1 cellular context compared by ENCODE assay signal in the genomic region with DNA sequence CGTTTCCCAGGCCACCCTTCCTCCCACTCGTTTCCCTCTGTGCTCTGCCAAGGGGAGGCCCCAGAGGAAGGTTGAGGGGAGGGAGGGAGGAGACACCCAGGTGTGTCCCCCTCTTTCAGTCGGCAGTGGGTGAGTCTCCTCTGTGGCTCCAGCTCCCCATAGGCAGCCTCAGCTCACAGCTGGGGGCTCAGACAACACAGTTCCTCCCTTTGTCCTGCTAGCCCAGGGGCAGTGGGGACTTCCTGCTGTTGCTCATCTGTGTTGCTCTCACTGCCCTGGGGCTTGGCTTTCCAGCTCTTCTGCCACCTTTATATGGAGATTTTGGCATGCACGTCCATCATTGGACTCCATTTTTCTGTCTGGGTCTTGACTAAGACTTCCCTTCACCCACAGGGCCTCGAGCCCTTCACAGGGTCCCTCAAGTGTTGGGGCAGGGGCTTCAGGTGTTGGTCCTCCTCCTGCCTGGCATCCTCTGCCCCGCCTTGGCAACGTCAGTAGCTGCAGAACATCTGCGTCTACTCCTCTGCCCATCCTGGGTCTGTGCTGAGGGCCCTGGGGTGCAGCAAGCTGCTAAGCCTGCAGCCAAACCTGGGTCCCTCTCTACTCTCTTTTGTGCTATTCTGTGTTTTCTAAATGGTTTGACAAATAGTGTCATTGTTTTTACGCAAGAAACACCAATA.
TF ChIP-seq lines count a peak whose summit lies in the region.

No MANE protein-coding gene starts in this region.

TF ChIP-seq in SK-N-SH, 30 proteins besides CTCF, POLR2A, EP300 and RAD21:
- TF ChIP-seq POLR2AphosphoS5 (IDR thresholded peaks at IDR 0.05; ENCODE audit: low read depth, low read length) (no peak), GATA2 (CRISPR knock-in tag; IDR thresholded peaks at IDR 0.05) (no peak), MEF2A (IDR thresholded peaks at IDR 0.05; ENCODE audit: borderline replicate concordance, low read depth) (no peak), FOXM1 (IDR thresholded peaks at IDR 0.05; ENCODE audit: low read depth) (no peak), SIN3A (IDR thresholded peaks at IDR 0.05; ENCODE audit: borderline replicate concordance, low read depth, low read length) (no peak), GABPA (IDR thresholded peaks at IDR 0.05; ENCODE audit: low read depth) (no peak), RXRA (IDR thresholded peaks at IDR 0.05; ENCODE audit: borderline replicate concordance, low read depth) (no peak), SMC3 (IDR thresholded peaks at IDR 0.05; ENCODE audit: low read depth, low read length) (no peak), FOSL2 (IDR thresholded peaks at IDR 0.05; ENCODE audit: borderline replicate concordance, low read depth) (no peak), NFIC (IDR thresholded peaks at IDR 0.05; ENCODE audit: borderline replicate concordance) (no peak), NRF1 (IDR thresholded peaks at IDR 0.05; ENCODE audit: low read depth, low read length) (no peak), TAF1 (IDR thresholded peaks at IDR 0.05; ENCODE audit: borderline replicate concordance, low read depth, low read length) (no peak)
- TF ChIP-seq, protein P1, sequence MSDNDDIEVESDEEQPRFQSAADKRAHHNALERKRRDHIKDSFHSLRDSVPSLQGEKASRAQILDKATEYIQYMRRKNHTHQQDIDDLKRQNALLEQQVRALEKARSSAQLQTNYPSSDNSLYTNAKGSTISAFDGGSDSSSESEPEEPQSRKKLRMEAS (IDR thresholded peaks at IDR 0.05; ENCODE audit: low read depth) = no peak
- TF ChIP-seq, protein P2, sequence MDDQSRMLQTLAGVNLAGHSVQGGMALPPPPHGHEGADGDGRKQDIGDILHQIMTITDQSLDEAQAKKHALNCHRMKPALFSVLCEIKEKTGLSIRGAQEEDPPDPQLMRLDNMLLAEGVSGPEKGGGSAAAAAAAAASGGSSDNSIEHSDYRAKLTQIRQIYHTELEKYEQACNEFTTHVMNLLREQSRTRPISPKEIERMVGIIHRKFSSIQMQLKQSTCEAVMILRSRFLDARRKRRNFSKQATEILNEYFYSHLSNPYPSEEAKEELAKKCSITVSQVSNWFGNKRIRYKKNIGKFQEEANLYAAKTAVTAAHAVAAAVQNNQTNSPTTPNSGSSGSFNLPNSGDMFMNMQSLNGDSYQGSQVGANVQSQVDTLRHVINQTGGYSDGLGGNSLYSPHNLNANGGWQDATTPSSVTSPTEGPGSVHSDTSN (IDR thresholded peaks at IDR 0.05) = no peak
- TF ChIP-seq, protein P3, sequence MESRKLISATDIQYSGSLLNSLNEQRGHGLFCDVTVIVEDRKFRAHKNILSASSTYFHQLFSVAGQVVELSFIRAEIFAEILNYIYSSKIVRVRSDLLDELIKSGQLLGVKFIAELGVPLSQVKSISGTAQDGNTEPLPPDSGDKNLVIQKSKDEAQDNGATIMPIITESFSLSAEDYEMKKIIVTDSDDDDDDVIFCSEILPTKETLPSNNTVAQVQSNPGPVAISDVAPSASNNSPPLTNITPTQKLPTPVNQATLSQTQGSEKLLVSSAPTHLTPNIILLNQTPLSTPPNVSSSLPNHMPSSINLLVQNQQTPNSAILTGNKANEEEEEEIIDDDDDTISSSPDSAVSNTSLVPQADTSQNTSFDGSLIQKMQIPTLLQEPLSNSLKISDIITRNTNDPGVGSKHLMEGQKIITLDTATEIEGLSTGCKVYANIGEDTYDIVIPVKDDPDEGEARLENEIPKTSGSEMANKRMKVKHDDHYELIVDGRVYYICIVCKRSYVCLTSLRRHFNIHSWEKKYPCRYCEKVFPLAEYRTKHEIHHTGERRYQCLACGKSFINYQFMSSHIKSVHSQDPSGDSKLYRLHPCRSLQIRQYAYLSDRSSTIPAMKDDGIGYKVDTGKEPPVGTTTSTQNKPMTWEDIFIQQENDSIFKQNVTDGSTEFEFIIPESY (IDR thresholded peaks at IDR 0.05; ENCODE audit: borderline replicate concordance, low read depth) = no peak
- TF ChIP-seq, protein P4, sequence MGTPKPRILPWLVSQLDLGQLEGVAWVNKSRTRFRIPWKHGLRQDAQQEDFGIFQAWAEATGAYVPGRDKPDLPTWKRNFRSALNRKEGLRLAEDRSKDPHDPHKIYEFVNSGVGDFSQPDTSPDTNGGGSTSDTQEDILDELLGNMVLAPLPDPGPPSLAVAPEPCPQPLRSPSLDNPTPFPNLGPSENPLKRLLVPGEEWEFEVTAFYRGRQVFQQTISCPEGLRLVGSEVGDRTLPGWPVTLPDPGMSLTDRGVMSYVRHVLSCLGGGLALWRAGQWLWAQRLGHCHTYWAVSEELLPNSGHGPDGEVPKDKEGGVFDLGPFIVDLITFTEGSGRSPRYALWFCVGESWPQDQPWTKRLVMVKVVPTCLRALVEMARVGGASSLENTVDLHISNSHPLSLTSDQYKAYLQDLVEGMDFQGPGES (IDR thresholded peaks at IDR 0.05; ENCODE audit: low read depth, low read length) = no peak
